In the genomic region with DNA sequence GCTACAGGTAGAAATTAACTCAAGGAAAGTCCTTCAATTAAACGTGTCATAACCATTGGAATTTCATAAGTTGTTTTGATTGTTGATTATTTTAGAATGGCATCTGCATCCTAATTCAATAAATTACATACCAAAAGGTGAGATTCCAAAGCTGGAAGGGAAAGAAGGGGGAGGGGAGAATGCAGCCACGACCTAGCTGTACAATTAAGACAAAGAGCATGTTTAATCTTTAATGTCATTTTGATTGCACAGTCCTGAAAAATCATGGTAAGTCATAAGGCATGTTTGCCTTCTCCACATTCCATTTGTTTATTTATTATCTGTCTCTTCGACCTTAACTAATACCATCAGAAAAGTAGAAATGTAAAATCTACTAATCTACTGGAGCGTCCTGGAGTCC, we compare ENCODE assay signal across 20 cellular contexts.
DNase-seq lines count a peak whose midpoint lies in the region; ATAC-seq, FAIRE-seq and TF ChIP-seq lines count a peak whose summit lies in the region.
"Had no signal": no experiment of that assay in that cellular context is flagged by ENCODE, and none has a peak within 500 bp of the region (broad histone marks: within the 10 kb centered on the region; RNA-seq: fewer than 3 reads in every experiment).

No MANE protein-coding gene starts in this region.

- no peaks in the 10 kb centered on the region for H3K27me3 Mint-ChIP-seq in astrocyte (ENCODE audit: low read depth, unreplicated experiment)

- peak overlapping the region; percentile 83 for H3K4me2 ChIP-seq in astrocyte (ENCODE audit: low read length)
- H3K4me2 ChIP-seq in smooth muscle cell: peak overlapping the region; percentile 53

- no peaks in the 10 kb centered on the region for H3K27me3 ChIP-seq in astrocyte (ENCODE audit: insufficient read depth, low read length)
- H3K27me3 ChIP-seq in smooth muscle cell (ENCODE audit: low read depth): no peaks in the 10 kb centered on the region
- no peaks in the 10 kb centered on the region for H3K27me3 ChIP-seq in BE2C

- H3K79me2 ChIP-seq in astrocyte (ENCODE audit: insufficient read depth, low read length) (no peaks in the 10 kb centered on the region), smooth muscle cell (ENCODE audit: low read depth) (no peaks in the 10 kb centered on the region)

- H3K27ac Mint-ChIP-seq in astrocyte (ENCODE audit: unreplicated experiment): peak overlapping the region; percentile 21

- no peak overlapping the region for H3K4me3 ChIP-seq in HEK293 (ENCODE audit: low read depth, low read length)
- no peak overlapping the region for H3K4me3 ChIP-seq in astrocyte (ENCODE audit: insufficient read depth, low read depth, low read length)
- H3K4me3 ChIP-seq in mesodermal cell (ENCODE audit: extremely low read depth, insufficient read depth, low read length, poor library complexity, severe bottlenecking): no peak overlapping the region
- no peak overlapping the region for H3K4me3 ChIP-seq in smooth muscle cell
- H3K4me3 ChIP-seq in BE2C (ENCODE audit: low read depth, low read length): no peak overlapping the region
- H3K4me3 ChIP-seq: K562 had no signal

- ATAC-seq in HG03196 (IDR thresholded peaks at IDR 0.05; ENCODE audit: unreplicated experiment): no peak
- ATAC-seq: K562, Right ventricle myocardium inferior had no signal

- peaks cover 9% of the 10 kb centered on the region for H3K4me1 ChIP-seq in HEK293 (ENCODE audit: control insufficient read depth, insufficient read depth, low read length)
- H3K4me1 ChIP-seq in astrocyte (ENCODE audit: insufficient read depth, low read length): peaks cover 36% of the 10 kb centered on the region
- peaks cover 48% of the 10 kb centered on the region for H3K4me1 ChIP-seq in mesodermal cell (ENCODE audit: control insufficient read depth, insufficient read depth, low read length, poor library complexity, severe bottlenecking)
- peaks cover 18% of the 10 kb centered on the region for H3K4me1 ChIP-seq in smooth muscle cell (ENCODE audit: low read depth)
- H3K4me1 ChIP-seq in BE2C: no peaks in the 10 kb centered on the region

- no peak for DNase-seq in astrocyte (ENCODE audit: low read depth)
- DNase-seq in smooth muscle cell (lab: John Stamatoyannopoulos, UW; ENCODE audit: unreplicated experiment): no peak
- DNase-seq in NCI-H1694 treated with DMSO at 0.1 percent for 48 hours (lab: John Stamatoyannopoulos, UW): no peak
- DNase-seq in BE2C: no peak
- DNase-seq: C1 segment of cervical spinal cord; DND-41; GDM1; H9; NCI-H1105 treated with DMSO at 0.1 percent for 48 hours; NCI-H1694; NCI-H2107; NCI-H510A; NCI-H748 treated with DMSO at 0.1 percent for 48 hours; NK-92 treated with Interleukin-12 subunit alpha and Interleukin-12 subunit beta, amount 100 ng/mL, for 24 hours had no signal

- 92% methylated on average over 2 of the region's 4 CpGs; no CpG with 5 or more reads in 1 of the 2 experiments for WGBS in mesodermal cell (ENCODE audit: insufficient coverage in 2 of 2), 2 experiments
- 57% methylated on average over 4 of the region's 4 CpGs for WGBS in smooth muscle cell (ENCODE audit: low lambda C conversion rate)

- H3K9me3 Mint-ChIP-seq in astrocyte (ENCODE audit: unreplicated experiment): no peaks in the 10 kb centered on the region
- H3K9me3 Mint-ChIP-seq: H9 had no signal

- H3K27ac ChIP-seq in HEK293 (ENCODE audit: extremely low read depth, low read depth, low read length) (no peak overlapping the region), astrocyte (ENCODE audit: low read depth, low read length) (peak overlapping the region; percentile 69), mesodermal cell (ENCODE audit: low read depth, low read length, severe bottlenecking) (peak overlapping the region; percentile 74), smooth muscle cell (ENCODE audit: low read depth) (no peak overlapping the region)

- no peaks in the 10 kb centered on the region for H3K9me3 ChIP-seq in HEK293 (ENCODE audit: control insufficient read depth, insufficient read depth, low read depth, low read length)
- no peaks in the 10 kb centered on the region for H3K9me3 ChIP-seq in astrocyte (ENCODE audit: insufficient read depth, low read depth, low read length)
- no peaks in the 10 kb centered on the region for H3K9me3 ChIP-seq in mesodermal cell (ENCODE audit: control insufficient read depth, low read length)
- H3K9me3 ChIP-seq in smooth muscle cell (replicated peaks; ENCODE audit: low read depth): no peaks in the 10 kb centered on the region
- H3K9me3 ChIP-seq in BE2C: no peaks in the 10 kb centered on the region

- no peak overlapping the region for H3K4me3 Mint-ChIP-seq in astrocyte (ENCODE audit: unreplicated experiment)

- TF ChIP-seq CTCF in HEK293 (tag by site-specific recombination; IDR thresholded peaks at IDR 0.05): no peak
- TF ChIP-seq CTCF in astrocyte (IDR thresholded peaks at IDR 0.05; ENCODE audit: insufficient read depth, low read depth, low read length): no peak
- TF ChIP-seq CTCF in smooth muscle cell (IDR thresholded peaks at IDR 0.05; ENCODE audit: borderline replicate concordance, insufficient read depth, poor library complexity, severe bottlenecking): no peak
- no peak for TF ChIP-seq CTCF in BE2C (IDR thresholded peaks at IDR 0.05; ENCODE audit: low read depth, low read length)

- CTCF ChIA-PET in HEK293 (lab: Yijun Ruan, JAX): no interaction called here

- peaks cover 3% of the 10 kb centered on the region for H3K36me3 Mint-ChIP-seq in astrocyte (ENCODE audit: low read depth, unreplicated experiment)

- peaks cover 41% of the 10 kb centered on the region for H3K4me1 Mint-ChIP-seq in astrocyte (ENCODE audit: low read depth, unreplicated experiment)

- no peaks in the 10 kb centered on the region for H3F3A ChIP-seq in smooth muscle cell (ENCODE audit: low read depth)

- no peak overlapping the region for H3K9ac ChIP-seq in astrocyte (ENCODE audit: low read length)
- H3K9ac ChIP-seq in smooth muscle cell (ENCODE audit: low read depth): no peak overlapping the region

- POLR2A ChIA-PET in HEK293 (lab: Yijun Ruan, JAX): no interaction called here

- H4K20me1 ChIP-seq in astrocyte (ENCODE audit: insufficient read depth, low read length) (no peaks in the 10 kb centered on the region), smooth muscle cell (ENCODE audit: low read depth) (no peaks in the 10 kb centered on the region)

- FAIRE-seq in astrocyte (lab: Jason Lieb, UNC): no peak
- FAIRE-seq: K562, RCC 7860 had no signal

- H2AFZ ChIP-seq in astrocyte (ENCODE audit: low read depth, low read length) (no peak overlapping the region), smooth muscle cell (ENCODE audit: low read depth) (no peak overlapping the region)

- H3K36me3 ChIP-seq in HEK293 (ENCODE audit: control insufficient read depth in 2 of 2, insufficient read depth in 1 of 2, low read length in 2 of 2): no peaks in the 10 kb centered on the region
- H3K36me3 ChIP-seq in astrocyte (ENCODE audit: insufficient read depth, low read length): no peaks in the 10 kb centered on the region
- H3K36me3 ChIP-seq in mesodermal cell (ENCODE audit: control insufficient read depth, insufficient read depth, low read length): no peaks in the 10 kb centered on the region
- H3K36me3 ChIP-seq in smooth muscle cell (ENCODE audit: low read depth): no peaks in the 10 kb centered on the region
- no peaks in the 10 kb centered on the region for H3K36me3 ChIP-seq in BE2C

TF ChIP-seq in HEK293, 187 proteins besides CTCF, POLR2A, EP300 and RAD21:
- TF ChIP-seq ZNF202 (tag by site-specific recombination; IDR thresholded peaks at IDR 0.05; ENCODE audit: borderline replicate concordance) (no peak), SCRT2 (tag by site-specific recombination; IDR thresholded peaks at IDR 0.05) (0 out of 2 replicates have a peak, but pooled peaks have one; percentile 4)
- TF ChIP-seq, protein P1, sequence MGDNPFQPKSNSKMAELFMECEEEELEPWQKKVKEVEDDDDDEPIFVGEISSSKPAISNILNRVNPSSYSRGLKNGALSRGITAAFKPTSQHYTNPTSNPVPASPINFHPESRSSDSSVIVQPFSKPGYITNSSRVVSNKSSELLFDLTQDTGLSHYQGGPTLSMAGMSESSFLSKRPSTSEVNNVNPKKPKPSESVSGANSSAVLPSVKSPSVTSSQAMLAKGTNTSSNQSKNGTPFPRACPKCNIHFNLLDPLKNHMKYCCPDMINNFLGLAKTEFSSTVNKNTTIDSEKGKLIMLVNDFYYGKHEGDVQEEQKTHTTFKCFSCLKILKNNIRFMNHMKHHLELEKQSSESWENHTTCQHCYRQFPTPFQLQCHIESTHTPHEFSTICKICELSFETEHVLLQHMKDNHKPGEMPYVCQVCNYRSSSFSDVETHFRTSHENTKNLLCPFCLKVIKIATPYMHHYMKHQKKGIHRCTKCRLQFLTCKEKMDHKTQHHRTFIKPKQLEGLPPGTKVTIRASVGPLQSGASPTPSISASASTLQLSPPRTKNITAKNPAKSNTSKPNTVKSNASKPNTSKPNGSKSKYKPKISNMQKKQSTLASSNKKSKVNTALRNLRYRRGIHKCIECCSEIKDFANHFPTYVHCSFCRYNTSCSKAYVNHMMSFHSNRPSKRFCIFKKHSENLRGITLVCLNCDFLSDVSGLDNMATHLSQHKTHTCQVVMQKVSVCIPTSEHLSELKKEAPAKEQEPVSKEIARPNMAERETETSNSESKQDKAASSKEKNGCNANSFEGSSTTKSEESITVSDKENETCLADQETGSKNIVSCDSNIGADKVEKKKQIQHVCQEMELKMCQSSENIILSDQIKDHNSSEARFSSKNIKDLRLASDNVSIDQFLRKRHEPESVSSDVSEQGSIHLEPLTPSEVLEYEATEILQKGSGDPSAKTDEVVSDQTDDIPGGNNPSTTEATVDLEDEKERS (tag by site-specific recombination; IDR thresholded peaks at IDR 0.05): no peak
- TF ChIP-seq, protein P2, sequence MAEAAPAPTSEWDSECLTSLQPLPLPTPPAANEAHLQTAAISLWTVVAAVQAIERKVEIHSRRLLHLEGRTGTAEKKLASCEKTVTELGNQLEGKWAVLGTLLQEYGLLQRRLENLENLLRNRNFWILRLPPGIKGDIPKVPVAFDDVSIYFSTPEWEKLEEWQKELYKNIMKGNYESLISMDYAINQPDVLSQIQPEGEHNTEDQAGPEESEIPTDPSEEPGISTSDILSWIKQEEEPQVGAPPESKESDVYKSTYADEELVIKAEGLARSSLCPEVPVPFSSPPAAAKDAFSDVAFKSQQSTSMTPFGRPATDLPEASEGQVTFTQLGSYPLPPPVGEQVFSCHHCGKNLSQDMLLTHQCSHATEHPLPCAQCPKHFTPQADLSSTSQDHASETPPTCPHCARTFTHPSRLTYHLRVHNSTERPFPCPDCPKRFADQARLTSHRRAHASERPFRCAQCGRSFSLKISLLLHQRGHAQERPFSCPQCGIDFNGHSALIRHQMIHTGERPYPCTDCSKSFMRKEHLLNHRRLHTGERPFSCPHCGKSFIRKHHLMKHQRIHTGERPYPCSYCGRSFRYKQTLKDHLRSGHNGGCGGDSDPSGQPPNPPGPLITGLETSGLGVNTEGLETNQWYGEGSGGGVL (tag by site-specific recombination; IDR thresholded peaks at IDR 0.05): no peak

Comparison
In these comparisons a context has a peak if more than half of its experiments do, and no peak if none do; other contexts are left out.
1. H3K27ac ChIP-seq: peak in astrocyte (single experiment) and mesodermal cell (single experiment); none in HEK293 (single experiment) and smooth muscle cell (single experiment).